Comparison of ENCODE assay signal across 1 cellular context in the genomic region with DNA sequence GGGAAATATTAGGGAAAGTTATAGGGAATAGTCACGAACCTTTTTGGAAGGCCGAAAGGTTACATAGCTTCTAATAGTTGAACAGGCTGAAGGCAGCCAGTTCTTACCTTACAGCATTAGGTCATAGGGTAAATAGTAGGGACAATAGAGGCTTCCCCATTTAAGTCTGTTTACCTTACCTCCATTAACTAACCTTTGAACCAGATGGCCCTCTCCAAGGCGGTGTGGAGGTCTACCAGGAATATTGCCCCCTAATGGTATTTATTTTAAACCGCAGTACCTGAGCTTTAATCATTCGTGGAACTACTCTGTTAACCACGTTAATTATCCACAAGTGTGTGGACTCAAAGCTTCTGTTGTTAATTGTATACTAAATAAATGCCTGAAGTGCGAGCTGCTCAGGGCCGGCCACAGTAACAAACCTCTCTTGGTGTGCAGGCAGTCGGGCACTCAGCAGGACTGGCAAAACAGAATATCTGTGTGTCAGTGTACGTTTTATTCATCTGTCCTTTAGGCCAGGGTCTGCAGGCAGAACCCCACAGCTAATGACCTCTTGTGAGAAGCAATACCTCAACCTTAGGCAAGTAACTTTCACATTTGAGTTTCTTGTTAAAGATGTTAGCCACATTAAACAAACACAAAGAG.
TF ChIP-seq lines count a peak whose summit lies in the region.

No MANE protein-coding gene starts in this region.

TF ChIP-seq in A549, 52 proteins besides CTCF, POLR2A, EP300 and RAD21:
- TF ChIP-seq, protein P1, sequence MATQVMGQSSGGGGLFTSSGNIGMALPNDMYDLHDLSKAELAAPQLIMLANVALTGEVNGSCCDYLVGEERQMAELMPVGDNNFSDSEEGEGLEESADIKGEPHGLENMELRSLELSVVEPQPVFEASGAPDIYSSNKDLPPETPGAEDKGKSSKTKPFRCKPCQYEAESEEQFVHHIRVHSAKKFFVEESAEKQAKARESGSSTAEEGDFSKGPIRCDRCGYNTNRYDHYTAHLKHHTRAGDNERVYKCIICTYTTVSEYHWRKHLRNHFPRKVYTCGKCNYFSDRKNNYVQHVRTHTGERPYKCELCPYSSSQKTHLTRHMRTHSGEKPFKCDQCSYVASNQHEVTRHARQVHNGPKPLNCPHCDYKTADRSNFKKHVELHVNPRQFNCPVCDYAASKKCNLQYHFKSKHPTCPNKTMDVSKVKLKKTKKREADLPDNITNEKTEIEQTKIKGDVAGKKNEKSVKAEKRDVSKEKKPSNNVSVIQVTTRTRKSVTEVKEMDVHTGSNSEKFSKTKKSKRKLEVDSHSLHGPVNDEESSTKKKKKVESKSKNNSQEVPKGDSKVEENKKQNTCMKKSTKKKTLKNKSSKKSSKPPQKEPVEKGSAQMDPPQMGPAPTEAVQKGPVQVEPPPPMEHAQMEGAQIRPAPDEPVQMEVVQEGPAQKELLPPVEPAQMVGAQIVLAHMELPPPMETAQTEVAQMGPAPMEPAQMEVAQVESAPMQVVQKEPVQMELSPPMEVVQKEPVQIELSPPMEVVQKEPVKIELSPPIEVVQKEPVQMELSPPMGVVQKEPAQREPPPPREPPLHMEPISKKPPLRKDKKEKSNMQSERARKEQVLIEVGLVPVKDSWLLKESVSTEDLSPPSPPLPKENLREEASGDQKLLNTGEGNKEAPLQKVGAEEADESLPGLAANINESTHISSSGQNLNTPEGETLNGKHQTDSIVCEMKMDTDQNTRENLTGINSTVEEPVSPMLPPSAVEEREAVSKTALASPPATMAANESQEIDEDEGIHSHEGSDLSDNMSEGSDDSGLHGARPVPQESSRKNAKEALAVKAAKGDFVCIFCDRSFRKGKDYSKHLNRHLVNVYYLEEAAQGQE (IDR thresholded peaks at IDR 0.05), result no peak
- TF ChIP-seq JUNB (IDR thresholded peaks at IDR 0.05) (no peak), ZFP36 (IDR thresholded peaks at IDR 0.05; ENCODE audit: borderline replicate concordance, partially characterized antibody) (no peak), HDAC2 (IDR thresholded peaks at IDR 0.05) (no peak), RFX5 (IDR thresholded peaks at IDR 0.05) (no peak), NR3C1 (IDR thresholded peaks at IDR 0.05) (no peak), JUN (IDR thresholded peaks at IDR 0.05) (no peak), CBX8 (IDR thresholded peaks at IDR 0.05) (no peak), RARB (CRISPR knock-in tag; IDR thresholded peaks at IDR 0.05) (no peak), EHF (CRISPR knock-in tag; IDR thresholded peaks at IDR 0.05) (no peak)
